8 cellular contexts compared by ENCODE assay signal in genomic region chr4:153538408-153539057, GRCh38.
DNase-seq lines count a peak whose midpoint lies in the region; ATAC-seq and TF ChIP-seq lines count a peak whose summit lies in the region.

No MANE protein-coding gene starts in this region.

- H3K9me3 ChIP-seq in fibroblast of lung (ENCODE audit: control insufficient read depth, insufficient read depth, low read depth, low read length) (no peaks in the 10 kb centered on the region), aorta (ENCODE audit: control insufficient read depth, low read length) (no peaks in the 10 kb centered on the region)

- no peaks in the 10 kb centered on the region for H3K9me3 Mint-ChIP-seq in activated naive CD4-positive, alpha-beta T cell treated with anti-CD3 and anti-CD28 coated beads, Interleukin-2, amount 50 U/mL, for 72 hours
- no peaks in the 10 kb centered on the region for H3K9me3 Mint-ChIP-seq in activated naive CD4-positive, alpha-beta T cell treated with anti-CD3 and anti-CD28 coated beads, Interleukin-2, amount 10 ng/mL, durations not matched to agents 7 days and 5 days
- H3K9me3 Mint-ChIP-seq in neural crest cell: no peaks in the 10 kb centered on the region

- H2AFZ ChIP-seq in fibroblast of lung (ENCODE audit: low read length): peak overlapping the region; percentile 14

- H3K4me1 ChIP-seq in fibroblast of lung (ENCODE audit: control insufficient read depth, extremely low read depth, insufficient read depth, low read length): peaks cover 4% of the 10 kb centered on the region
- peaks cover 0 to 3% of the 10 kb centered on the region in 2 donors for H3K4me1 ChIP-seq in aorta (ENCODE audit: control insufficient read depth in 1 of 2, insufficient read depth in 2 of 2, low read length in 2 of 2)

- intact Hi-C loops in aorta (cut with DNase I): no loop called here

- H3K4me3 Mint-ChIP-seq in activated naive CD4-positive, alpha-beta T cell treated with anti-CD3 and anti-CD28 coated beads, Interleukin-2, amount 10 ng/mL, durations not matched to agents 7 days and 5 days: no peak overlapping the region
- no peak overlapping the region for H3K4me3 Mint-ChIP-seq in neural crest cell

- H3K4me1 Mint-ChIP-seq in activated naive CD4-positive, alpha-beta T cell treated with anti-CD3 and anti-CD28 coated beads, Interleukin-2, amount 10 ng/mL, durations not matched to agents 7 days and 5 days: peaks cover 66% of the 10 kb centered on the region
- peaks cover 49% of the 10 kb centered on the region for H3K4me1 Mint-ChIP-seq in neural crest cell

- 4 to 5% methylated on average over 15 of the region's 15 CpGs for WGBS in aorta, 2 donors

- no peaks in the 10 kb centered on the region for H3K36me3 ChIP-seq in fibroblast of lung (ENCODE audit: control insufficient read depth, insufficient read depth, low read length)
- no peaks in the 10 kb centered on the region for H3K36me3 ChIP-seq in aorta (ENCODE audit: control insufficient read depth in 1 of 2, insufficient read depth in 2 of 2, low read length in 1 of 2)
- no peaks in the 10 kb centered on the region for H3K36me3 ChIP-seq in H7 (replicated peaks; ENCODE audit: control insufficient read depth, insufficient read depth, low read length)

- no peak for DNase-seq in activated naive CD4-positive, alpha-beta T cell treated with anti-CD3 and anti-CD28 coated beads, Interleukin-2, amount 50 U/mL, for 72 hours (ENCODE audit: low spot score in 2 of 2)
- no peak for DNase-seq in activated naive CD4-positive, alpha-beta T cell treated with anti-CD3 and anti-CD28 coated beads, Interleukin-2, amount 10 ng/mL, durations not matched to agents 7 days and 5 days
- DNase-seq in fibroblast of lung (ENCODE audit: low read depth in 2 of 2): peak in 1 of 2 donors; percentile 54
- DNase-seq in neural crest cell (ENCODE audit: low read depth, low spot score): no peak
- DNase-seq in aorta: peak in 1 of 2 donors; percentile 80
- no peak for DNase-seq in activated CD8-positive, alpha-beta memory T cell treated with anti-CD3 and anti-CD28 coated beads, Interleukin-2, amount 50 U/mL, for 48 hours
- DNase-seq in H7: no peak
- no peak for DNase-seq in NOMO-1 (lab: John Stamatoyannopoulos, UW; ENCODE audit: unreplicated experiment in 2 of 2)

- H4K20me1 ChIP-seq in fibroblast of lung (ENCODE audit: control insufficient read depth, extremely low read depth, insufficient read depth, low read length): no peaks in the 10 kb centered on the region

- TF ChIP-seq CTCF in fibroblast of lung (conservative IDR thresholded peaks at IDR 0.05 in 1 of 2, IDR thresholded peaks at IDR 0.05 in 1 of 2; ENCODE audit: low read depth in 1 of 2, low read length in 2 of 2) (no peak), neural crest cell (conservative IDR thresholded peaks at IDR 0.05) (no peak)

- CTCF ChIA-PET in activated naive CD4-positive, alpha-beta T cell treated with anti-CD3 and anti-CD28 coated beads, Interleukin-2, amount 10 ng/mL, durations not matched to agents 7 days and 5 days (lab: Charles Lee): interaction anchor here (0.6 kb wide), 1 partner anchor 19 kb away, joined by 3 read pairs; no protein-coding TSS in a partner anchor

- peaks cover 5 to 20% of the 10 kb centered on the region in 2 donors for H3K36me3 Mint-ChIP-seq in activated naive CD4-positive, alpha-beta T cell treated with anti-CD3 and anti-CD28 coated beads, Interleukin-2, amount 50 U/mL, for 72 hours
- H3K36me3 Mint-ChIP-seq in activated naive CD4-positive, alpha-beta T cell treated with anti-CD3 and anti-CD28 coated beads, Interleukin-2, amount 10 ng/mL, durations not matched to agents 7 days and 5 days: peaks cover 37% of the 10 kb centered on the region
- H3K36me3 Mint-ChIP-seq in neural crest cell (ENCODE audit: low read depth): peaks cover 8% of the 10 kb centered on the region

- H3K4me3 ChIP-seq in fibroblast of lung (replicated peaks in 1 of 4; ENCODE audit: control extremely low read depth in 1 of 4, insufficient read depth in 1 of 4, low read depth in 3 of 4, low read length in 4 of 4): peak overlapping the region in 3 of 4 experiments; percentile 19 to 48 (median 45)
- H3K4me3 ChIP-seq in aorta (ENCODE audit: low read length in 2 of 2): peak overlapping the region in 1 of 2 donors; percentile 1
- no peak overlapping the region for H3K4me3 ChIP-seq in H7 (ENCODE audit: insufficient read depth, low read depth, low read length)

- H3K4me2 ChIP-seq in fibroblast of lung (ENCODE audit: extremely low read depth, insufficient read depth, low read length): peak overlapping the region; percentile 84

- peak overlapping the region; percentile 17 to 50 for H3K27ac Mint-ChIP-seq in activated naive CD4-positive, alpha-beta T cell treated with anti-CD3 and anti-CD28 coated beads, Interleukin-2, amount 50 U/mL, for 72 hours
- H3K27ac Mint-ChIP-seq in activated naive CD4-positive, alpha-beta T cell treated with anti-CD3 and anti-CD28 coated beads, Interleukin-2, amount 10 ng/mL, durations not matched to agents 7 days and 5 days: no peak overlapping the region
- peak overlapping the region; percentile 71 for H3K27ac Mint-ChIP-seq in neural crest cell (ENCODE audit: unreplicated experiment)

- ATAC-seq in activated naive CD4-positive, alpha-beta T cell treated with anti-CD3 and anti-CD28 coated beads, Interleukin-2, amount 50 U/mL, for 72 hours: no peak
- peak; percentile 66 for ATAC-seq in aorta (ENCODE audit: low FRiP score)

- H3K27me3 ChIP-seq in fibroblast of lung (ENCODE audit: control insufficient read depth, insufficient read depth, low read length) (no peaks in the 10 kb centered on the region), aorta (ENCODE audit: control insufficient read depth in 1 of 2, insufficient read depth in 2 of 2, low read length in 1 of 2) (no peaks in the 10 kb centered on the region), H7 (ENCODE audit: control insufficient read depth, insufficient read depth, low read length) (no peaks in the 10 kb centered on the region)

- no peaks in the 10 kb centered on the region for H3K79me2 ChIP-seq in fibroblast of lung (ENCODE audit: control insufficient read depth, insufficient read depth, low read length)

- H3K9ac ChIP-seq in fibroblast of lung (ENCODE audit: insufficient read depth, low read length): no peak overlapping the region

- peak overlapping the region; percentile 9 for H3K27ac ChIP-seq in fibroblast of lung (ENCODE audit: insufficient read depth, low read length)
- peak overlapping the region; percentile 64 to 87 for H3K27ac ChIP-seq in aorta (ENCODE audit: low read depth in 1 of 2, low read length in 2 of 2)

- no peaks in the 10 kb centered on the region for H3K27me3 Mint-ChIP-seq in activated naive CD4-positive, alpha-beta T cell treated with anti-CD3 and anti-CD28 coated beads, Interleukin-2, amount 10 ng/mL, durations not matched to agents 7 days and 5 days
- no peaks in the 10 kb centered on the region for H3K27me3 Mint-ChIP-seq in neural crest cell (ENCODE audit: low read depth)
